In the genomic region with DNA sequence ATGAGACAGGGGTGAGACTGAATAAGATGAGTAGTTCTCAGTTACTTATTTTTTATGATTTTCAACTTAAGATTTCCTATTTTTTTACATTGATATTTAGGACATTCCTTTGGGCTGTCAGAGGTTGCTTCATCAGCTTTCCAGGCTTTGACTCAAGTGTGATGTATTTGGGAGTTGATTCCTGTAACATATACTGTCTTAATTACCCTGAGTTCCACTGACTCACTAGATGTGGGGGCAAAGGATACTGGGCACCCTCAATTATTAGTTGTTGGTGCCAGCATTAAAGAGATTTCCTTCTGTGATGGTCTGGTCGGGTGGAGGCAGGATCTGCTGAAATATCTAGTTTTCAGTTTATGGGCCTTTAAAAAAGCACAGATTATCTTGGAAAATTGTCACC, we compare ENCODE assay signal across 26 cellular contexts.
"Had no signal": no experiment of that assay in that cellular context is flagged by ENCODE, and none has a peak within 500 bp of the region (broad histone marks: within the 10 kb centered on the region; RNA-seq: fewer than 3 reads in every experiment).

No MANE protein-coding gene starts in this region.

- H3K27ac ChIP-seq: left ventricle myocardium inferior, neural progenitor cell, neutrophil, parathyroid adenoma, psoas muscle, right atrium auricular region, right lobe of liver, tibial nerve, upper lobe of left lung, vagina had no signal

- H2AFZ ChIP-seq: neural progenitor cell, parathyroid adenoma had no signal

- DNase-seq: islet precursor cell; left ventricle myocardium inferior; mesendoderm; naive B cell; natural killer cell; nephron progenitor cell; occipital lobe; psoas muscle; right lobe of liver; stimulated activated CD4-positive, alpha-beta T cell treated with anti-CD3 and anti-CD28 coated beads, Interleukin-1b, Interleukin-23, amount 100 ng/mL, for 48 hours; stimulated activated CD4-positive, alpha-beta T cell treated with anti-CD3 and anti-CD28 coated beads, Interleukin-2, amount 100 ng/mL, for 48 hours; stimulated activated CD4-positive, alpha-beta T cell treated with anti-CD3 and anti-CD28 coated beads, Interleukin-4, amount 100 ng/mL, for 4 hours; stimulated activated CD8-positive, alpha-beta memory T cell treated with anti-CD3 and anti-CD28 coated beads, Interleukin-4, amount 100 ng/mL, for 48 hours; stimulated activated naive CD4-positive, alpha-beta T cell treated with Interleukin-2 at 50 U/mL for 16 hours; stimulated activated naive CD8-positive, alpha-beta T cell treated with anti-CD3 and anti-CD28 coated beads, Interleukin-15, amount 100 ng/mL, for 72 hours; substantia nigra; upper lobe of left lung had no signal

- ATAC-seq: natural killer cell; psoas muscle; right lobe of liver; stimulated activated memory B cell treated with anti-CD40 and anti-IgM and Interleukin-4, amounts not matched to agents 10 μg/mL and 1 μg/mL and 100 μg/mL, for 72 hours; stimulated activated naive CD8-positive, alpha-beta T cell treated with anti-CD3 and anti-CD28 coated beads, Interleukin-15, amount 100 ng/mL, for 72 hours had no signal

- H3K9me3 ChIP-seq: left ventricle myocardium inferior, neutrophil, psoas muscle, right atrium auricular region, right lobe of liver, tibial nerve, upper lobe of left lung, vagina had no signal

- H3K79me2 ChIP-seq: parathyroid adenoma had no signal

- H3K9ac ChIP-seq: neural progenitor cell, parathyroid adenoma had no signal

- H3K4me3 ChIP-seq: left ventricle myocardium inferior, lung, neural progenitor cell, psoas muscle, right atrium auricular region, right lobe of liver, smooth muscle cell, tibial nerve, upper lobe of left lung, vagina had no signal

- H3K4me2 ChIP-seq: neural progenitor cell, smooth muscle cell had no signal

- H3K36me3 ChIP-seq: left ventricle myocardium inferior, neural progenitor cell, neutrophil, right atrium auricular region, right lobe of liver, tibial nerve, upper lobe of left lung, vagina had no signal

- H3K4me1 ChIP-seq: left ventricle myocardium inferior, neural progenitor cell, parathyroid adenoma, psoas muscle, right atrium auricular region, right lobe of liver, tibial nerve, upper lobe of left lung, vagina had no signal

- H3K27me3 ChIP-seq: neural progenitor cell, neutrophil, right atrium auricular region, right lobe of liver, tibial nerve, upper lobe of left lung, vagina had no signal
